Comparison of ENCODE assay signal across 8 cellular contexts in genomic region chr1:18951818-18952391, GRCh38. TPM values are rescaled to one million over a fixed set of nuclear protein-coding genes. Genes with fewer than 3 reads are reported as not detected.
DNase-seq lines count a peak whose midpoint lies in the region; ATAC-seq, FAIRE-seq and TF ChIP-seq lines count a peak whose summit lies in the region.

No MANE protein-coding gene starts in this region.

- no peaks in the 10 kb centered on the region for H3K27me3 Mint-ChIP-seq in CD4-positive, alpha-beta memory T cell

- H2AK5ac ChIP-seq in mesendoderm (ENCODE audit: low read length): no peak overlapping the region

- TF ChIP-seq EP300 in GM12878 (IDR thresholded peaks at IDR 0.05; ENCODE audit: borderline replicate concordance in 1 of 2, control insufficient read depth in 1 of 2, low read depth in 2 of 2, low read length in 2 of 2): peak; percentile 79 to 97

- SMC1A ChIA-PET in GM12878 (lab: Charles Lee; ENCODE audit: uncharacterized antibody, unreplicated experiment): interaction anchor here (0.9 to 4.0 kb wide), 5 partner anchors 14 to 142 kb away, joined by 3 to 45 read pairs (median 4); no protein-coding TSS in a partner anchor

- H2BK5ac ChIP-seq in mesendoderm (ENCODE audit: low read length): no peak overlapping the region

- no peak overlapping the region for H2BK120ac ChIP-seq in mesendoderm (ENCODE audit: low read depth, low read length)

- H4K20me1 ChIP-seq in GM12878 (ENCODE audit: control insufficient read depth, insufficient read depth): 0 out of 2 replicates have a peak, but pooled peaks cover 2% of the 10 kb centered on the region

- H2AFZ ChIP-seq in GM12878 (ENCODE audit: control insufficient read depth, low read depth, low read length): peak overlapping the region; percentile 5; the same call in 1 of the 2 replicates

- RAD21 ChIA-PET in GM12878 (lab: Charles Lee; ENCODE audit: unreplicated experiment): interaction anchor here (1.0 to 5.2 kb wide), 8 partner anchors 13 to 138 kb away, joined by 4 to 52 read pairs (median 7); partner anchors contain the start of gene ALDH4A1

- H3K4ac ChIP-seq in mesendoderm (ENCODE audit: low read depth, low read length): no peak overlapping the region

- H3K4me3 ChIP-seq in CD4-positive, alpha-beta memory T cell (ENCODE audit: low read length in 2 of 2): peak overlapping the region; percentile 43 to 65
- H3K4me3 ChIP-seq in GM12878: peak overlapping the region; percentile 73
- no peak overlapping the region for H3K4me3 ChIP-seq in prostate gland
- H3K4me3 ChIP-seq in aorta (ENCODE audit: low read length in 2 of 2): no peak overlapping the region
- no peak overlapping the region for H3K4me3 ChIP-seq in mesendoderm (ENCODE audit: low read length)

- peak overlapping the region; percentile 98 for H3K27ac ChIP-seq in CD4-positive, alpha-beta memory T cell (ENCODE audit: low read depth, low read length)
- H3K27ac ChIP-seq in GM12878 (ENCODE audit: control insufficient read depth, insufficient read depth): peak overlapping the region; percentile 99
- peak overlapping the region; percentile 84 to 91 for H3K27ac ChIP-seq in prostate gland
- H3K27ac ChIP-seq in aorta (ENCODE audit: low read depth in 1 of 2, low read length in 2 of 2): peak overlapping the region; percentile 45 to 97
- H3K27ac ChIP-seq in mesendoderm (ENCODE audit: low read depth, low read length): no peak overlapping the region

- peak overlapping the region; percentile 98 to 100 (median 100) for H3K27ac Mint-ChIP-seq in CD4-positive, alpha-beta memory T cell

- H3K4me3 Mint-ChIP-seq in CD4-positive, alpha-beta memory T cell: peak overlapping the region; percentile 91 to 98 (median 94)

- peak; percentile 88 to 93 (median 89) for DNase-seq in CD4-positive, alpha-beta memory T cell
- DNase-seq in T-helper 2 cell: peak; percentile 46 to 94 (median 74)
- DNase-seq in GM12878 (ENCODE audit: low read depth, low spot score): peak; percentile 83
- DNase-seq in prostate gland (ENCODE audit: low spot score): no peak
- DNase-seq in aorta: no peak
- DNase-seq in mesendoderm: no peak

- no peaks in the 10 kb centered on the region for H3K9me3 ChIP-seq in CD4-positive, alpha-beta memory T cell (ENCODE audit: control insufficient read depth in 1 of 2, low read length in 2 of 2)
- H3K9me3 ChIP-seq in GM12878 (replicated peaks; ENCODE audit: control insufficient read depth, insufficient read depth, low read length): no peaks in the 10 kb centered on the region
- H3K9me3 ChIP-seq in prostate gland: no peaks in the 10 kb centered on the region
- H3K9me3 ChIP-seq in aorta (ENCODE audit: control insufficient read depth, low read length): no peaks in the 10 kb centered on the region

- H3K18ac ChIP-seq in mesendoderm (ENCODE audit: low read length): no peak overlapping the region

- H3K36me3 ChIP-seq in CD4-positive, alpha-beta memory T cell (ENCODE audit: insufficient read depth, low read length): no peaks in the 10 kb centered on the region
- H3K36me3 ChIP-seq in GM12878 (ENCODE audit: control insufficient read depth in 2 of 2, insufficient read depth in 2 of 2, low read length in 1 of 2) (no peaks in the 10 kb centered on the region), prostate gland (no peaks in the 10 kb centered on the region), aorta (ENCODE audit: control insufficient read depth in 1 of 2, insufficient read depth in 2 of 2, low read length in 1 of 2) (no peaks in the 10 kb centered on the region), mesendoderm (ENCODE audit: control insufficient read depth, insufficient read depth, low read length) (no peaks in the 10 kb centered on the region)

- peak; percentile 94 for FAIRE-seq in GM12878 (lab: Jason Lieb, UNC)

- intact Hi-C loops in CD4-positive, alpha-beta memory T cell (cut with micrococcal nuclease): no loop called here
- intact Hi-C loops in GM12878 (cut with micrococcal nuclease; ENCODE audit: unreplicated experiment): loop anchor here (1.0 to 10.0 kb wide), 3 partner anchors 26 to 253 kb away; no protein-coding TSS in a partner anchor
- intact Hi-C loops in prostate gland (cut with DNase I): loop anchor here (2.0 to 10.0 kb wide), 3 partner anchors 29 to 145 kb away; partner anchors contain the start of gene ALDH4A1
- intact Hi-C loops in aorta (cut with DNase I): loop anchor here in 1 of 2 donors (5.0 kb wide), 1 partner anchor 45 kb away; no protein-coding TSS in a partner anchor

- CTCF ChIA-PET in CD4-positive, alpha-beta memory T cell (lab: Charles Lee; ENCODE audit: partially characterized antibody): interaction anchor here (1.8 to 12.4 kb wide), 5 partner anchors 8 to 49 kb away, joined by 6 to 206 read pairs (median 19); partner anchors contain the start of gene ALDH4A1
- CTCF ChIA-PET in GM12878 (lab: Yijun Ruan, JAX): interaction anchor here (1.1 to 11.6 kb wide), 6 partner anchors 14 to 45 kb away, joined by 4 to 117 read pairs (median 28); no protein-coding TSS in a partner anchor

- WGBS in GM12878 (ENCODE audit: insufficient coverage, insufficient replicate concordance, low lambda C conversion rate, missing lambda C conversion rate): under 1% methylated on average over 8 of the region's 8 CpGs
- WGBS in prostate gland: 65% methylated on average over 8 of the region's 8 CpGs
- 26 to 27% methylated on average over 8 of the region's 8 CpGs for WGBS in aorta, 2 donors
- no CpG with 5 or more reads among the region's 8 CpGs for WGBS in mesendoderm (ENCODE audit: extremely low coverage, insufficient coverage, low lambda C conversion rate)

- H3K9ac ChIP-seq in GM12878 (ENCODE audit: control insufficient read depth, insufficient read depth, low read length): peak overlapping the region; percentile 88
- H3K9ac ChIP-seq in mesendoderm (ENCODE audit: low read length): no peak overlapping the region

- H4K8ac ChIP-seq in mesendoderm (ENCODE audit: low read depth, low read length): no peak overlapping the region

- in situ Hi-C loops in GM12878 (cut with MboI): no loop called here

- TF ChIP-seq POLR2A in GM12878 (IDR thresholded peaks at IDR 0.05; ENCODE audit: low read depth, low read length) (peak; percentile 59; the same call in 1 of the 2 replicates), prostate gland (IDR thresholded peaks at IDR 0.05) (no peak)

- H3K4me1 Mint-ChIP-seq in CD4-positive, alpha-beta memory T cell: peaks cover 54 to 88% (median 72%) of the 10 kb centered on the region in 4 donors

- no peak overlapping the region for H3K23ac ChIP-seq in mesendoderm (ENCODE audit: low read length)

- peaks cover 84% of the 10 kb centered on the region for H3K4me1 ChIP-seq in CD4-positive, alpha-beta memory T cell (ENCODE audit: insufficient read depth, low read length)
- H3K4me1 ChIP-seq in GM12878 (ENCODE audit: control insufficient read depth, insufficient read depth, low read length) (peaks cover 63% of the 10 kb centered on the region), prostate gland (replicated peaks) (peaks cover 46% of the 10 kb centered on the region), aorta (ENCODE audit: control insufficient read depth in 1 of 2, insufficient read depth in 2 of 2, low read length in 2 of 2) (peaks cover 0 to 2% of the 10 kb centered on the region in 2 donors), mesendoderm (ENCODE audit: control insufficient read depth, low read depth, low read length) (peaks cover 14% of the 10 kb centered on the region)

- no TSS peak for BruUV-seq in GM12878 (replicated peaks; lab: Mats Ljungman, UMichigan)

- H3K9me3 Mint-ChIP-seq in CD4-positive, alpha-beta memory T cell: no peaks in the 10 kb centered on the region

- peaks cover 12% of the 10 kb centered on the region for H3K79me1 ChIP-seq in mesendoderm (ENCODE audit: low read length)

- POLR2A ChIA-PET in CD4-positive, alpha-beta memory T cell (lab: Charles Lee; ENCODE audit: partially characterized antibody): interaction anchor here (1.7 to 20.6 kb wide), 6 partner anchors 9 to 122 kb away, joined by 4 to 599 read pairs (median 10); partner anchors contain the start of gene ALDH4A1
- POLR2A ChIA-PET in GM12878 (lab: Charles Lee): interaction anchor here (0.8 to 5.8 kb wide), 5 partner anchors 8 to 258 kb away, joined by 3 to 96 read pairs (median 6); partner anchors contain the start of genes ALDH4A1 and UBR4

- no peak for TF ChIP-seq CTCF in GM12878 (IDR thresholded peaks at IDR 0.05 in 2 of 3, conservative IDR thresholded peaks at IDR 0.05 in 1 of 3; ENCODE audit: control insufficient read depth in 2 of 3, extremely low read depth in 1 of 3, insufficient read depth in 1 of 3, low read depth in 3 of 3, low read length in 3 of 3)
- TF ChIP-seq CTCF in prostate gland (IDR thresholded peaks at IDR 0.05): no peak

- no peak overlapping the region for H3K56ac ChIP-seq in mesendoderm (ENCODE audit: low read length)

- H3K79me2 ChIP-seq in GM12878 (ENCODE audit: control insufficient read depth, insufficient read depth, low read length): peaks cover 63% of the 10 kb centered on the region
- H3K79me2 ChIP-seq in mesendoderm (ENCODE audit: control insufficient read depth, insufficient read depth, low read length): peaks cover 29% of the 10 kb centered on the region

- peak overlapping the region; percentile 98 for H3K4me2 ChIP-seq in GM12878 (ENCODE audit: control insufficient read depth, insufficient read depth)
- no peak overlapping the region for H3K4me2 ChIP-seq in mesendoderm (ENCODE audit: low read length)

- ATAC-seq in HG02763 (IDR thresholded peaks at IDR 0.05; ENCODE audit: unreplicated experiment) (peak; percentile 29), GM12878 (peak; percentile 63), aorta (ENCODE audit: low FRiP score) (no peak), SK-N-SH treated with all-trans-retinoic acid at 6 μM for 48 hours (no peak)

- H2BK15ac ChIP-seq in mesendoderm (replicated peaks; ENCODE audit: low read depth): no peak overlapping the region

- TF ChIP-seq RAD21 in GM12878 (IDR thresholded peaks at IDR 0.05; ENCODE audit: insufficient read depth, low read depth, low read length): no peak

- no peak overlapping the region for H4K5ac ChIP-seq in mesendoderm (ENCODE audit: low read length)

- peaks cover 3 to 36% of the 10 kb centered on the region in 2 donors for H3K36me3 Mint-ChIP-seq in CD4-positive, alpha-beta memory T cell

- H3K27me3 ChIP-seq in CD4-positive, alpha-beta memory T cell (ENCODE audit: insufficient read depth, low read length): no peaks in the 10 kb centered on the region
- H3K27me3 ChIP-seq in GM12878 (replicated peaks in 1 of 2; ENCODE audit: control insufficient read depth in 2 of 2, insufficient read depth in 2 of 2, low read length in 1 of 2) (no peaks in the 10 kb centered on the region), prostate gland (replicated peaks; ENCODE audit: insufficient read depth) (no peaks in the 10 kb centered on the region), aorta (ENCODE audit: control insufficient read depth in 1 of 2, insufficient read depth in 2 of 2, low read length in 1 of 2) (no peaks in the 10 kb centered on the region), mesendoderm (ENCODE audit: insufficient read depth, low read length, poor library complexity) (no peaks in the 10 kb centered on the region)

RNA-seq across cellular contexts. Expression of gene IFFO2, which starts 4.6 kb away (rescaled TPM):
- 10 to 100 TPM; 39.0 to 41.3 TPM for total RNA-seq in CD4-positive, alpha-beta memory T cell
- 1 to 10 TPM; 1.3 to 5.2 TPM for polyA plus RNA-seq in CD4-positive, alpha-beta memory T cell
- 9.6 and 13.0 TPM in 2 replicates for total RNA-seq in GM12878 (2013; cell fraction: nucleolus; rRNA removed)
- total RNA-seq in GM12878 (2014; rRNA removed) (15.0 and 16.0 TPM in 2 replicates), GM12878 (2014; rRNA removed; fragmentation: Illumina TruSeq; extraction: Trizol) (7.7 and 8.1 TPM in 2 replicates), GM12878 (2021) (18.4 and 20.5 TPM in 2 replicates), prostate gland (10 to 100 TPM; 13.6 to 20.4 TPM), aorta (10 to 100 TPM; 21.5 to 34.7 TPM)
- polyA plus RNA-seq in GM12878 (2011; ENCODE audit: low read depth): 3.6 TPM
- polyA plus RNA-seq in GM12878 (2011; rRNA removed) (2.7 and 5.7 TPM in 2 replicates), GM12878 (2014; fragmentation: Illumina TruSeq; extraction: Trizol) (8.6 and 9.1 TPM in 2 replicates), GM12878 (2014; fragmentation: Nextera tagmentation; extraction: Ambion mirVana) (1 to 10 TPM; 1.2 to 1.9 TPM), GM12878 (2014; rRNA removed) (11.1 and 14.9 TPM in 2 replicates), GM12878 (2016; fragmentation: Nextera tagmentation; extraction: Ambion mirVana) (1 to 10 TPM; 2.8 to 5.5 TPM), aorta (1 to 10 TPM; 3.9 to 5.4 TPM)
- polyA plus RNA-seq in GM12878 (2011; cell fraction: cytosol; rRNA removed): 14.6 and 20.7 TPM in 2 replicates
- polyA plus RNA-seq in GM12878 (2011; cell fraction: nucleus; rRNA removed): 10.7 and 12.4 TPM in 2 replicates
- polyA plus RNA-seq in GM12878 (2012): 8.3 and 8.4 TPM in 2 replicates
- 10.1 and 13.3 TPM in 2 replicates for polyA minus RNA-seq in GM12878 (2011; rRNA and poly(A)+ RNA removed)
- 5.2 and 7.2 TPM in 2 replicates for polyA minus RNA-seq in GM12878 (2011; cell fraction: cytosol; rRNA and poly(A)+ RNA removed)
- 1.3 and 3.7 TPM in 2 replicates for polyA minus RNA-seq in GM12878 (2011; cell fraction: nucleus; rRNA and poly(A)+ RNA removed)
- 10.7 TPM for polyA plus RNA-seq in mesendoderm (2013, experiment 1 of 2)
- 11.3 TPM for polyA plus RNA-seq in mesendoderm (2013, experiment 2 of 2)

RNA-seq across cellular contexts. Expression of gene ALDH4A1, which starts 49.5 kb away (rescaled TPM):
- 1 to 10 TPM; 1.4 to 1.5 TPM for total RNA-seq in CD4-positive, alpha-beta memory T cell
- 1 to 10 TPM; 1.1 to 1.6 TPM for polyA plus RNA-seq in CD4-positive, alpha-beta memory T cell
- 4.4 and 6.2 TPM in 2 replicates for total RNA-seq in GM12878 (2013; cell fraction: nucleolus; rRNA removed)
- 12.2 and 15.0 TPM in 2 replicates for total RNA-seq in GM12878 (2014; rRNA removed)
- 5.0 and 6.6 TPM in 2 replicates for total RNA-seq in GM12878 (2014; rRNA removed; fragmentation: Illumina TruSeq; extraction: Trizol)
- total RNA-seq in GM12878 (2021): 13.1 and 13.8 TPM in 2 replicates
- 3.3 TPM for polyA plus RNA-seq in GM12878 (2011; ENCODE audit: low read depth)
- polyA plus RNA-seq in GM12878 (2011; rRNA removed): 5.8 and 17.5 TPM in 2 replicates
- polyA plus RNA-seq in GM12878 (2011; cell fraction: cytosol; rRNA removed): 21.8 and 36.4 TPM in 2 replicates
- polyA plus RNA-seq in GM12878 (2011; cell fraction: nucleus; rRNA removed): 39.4 and 47.2 TPM in 2 replicates
- 7.6 and 8.0 TPM in 2 replicates for polyA plus RNA-seq in GM12878 (2012)
- 1.6 and 5.9 TPM in 2 replicates for polyA plus RNA-seq in GM12878 (2014; fragmentation: Illumina TruSeq; extraction: Trizol)
- polyA plus RNA-seq in GM12878 (2014; fragmentation: Nextera tagmentation; extraction: Ambion mirVana): under 1 TPM; 0.06 to 0.53 TPM
- polyA plus RNA-seq in GM12878 (2014; rRNA removed): 14.0 and 21.6 TPM in 2 replicates
- 10 to 100 TPM; 24.3 to 25.5 TPM for polyA plus RNA-seq in GM12878 (2016; fragmentation: Nextera tagmentation; extraction: Ambion mirVana)
- polyA minus RNA-seq in GM12878 (2011; rRNA and poly(A)+ RNA removed): 7.2 and 16.3 TPM in 2 replicates
- polyA minus RNA-seq in GM12878 (2011; cell fraction: cytosol; rRNA and poly(A)+ RNA removed): 6.3 and 7.8 TPM in 2 replicates
- polyA minus RNA-seq in GM12878 (2011; cell fraction: nucleus; rRNA and poly(A)+ RNA removed): 6.4 and 14.3 TPM in 2 replicates
- 10 to 100 TPM; 15.7 to 58.4 TPM for total RNA-seq in prostate gland
- total RNA-seq in aorta: 10 to 100 TPM in 1 of 2 donors, 1 to 10 TPM in 1; 9.3 to 12.7 TPM
- polyA plus RNA-seq in aorta: 1 to 10 TPM; 4.8 to 9.8 TPM
- 12.5 TPM for polyA plus RNA-seq in mesendoderm (2013, experiment 1 of 2)
- polyA plus RNA-seq in mesendoderm (2013, experiment 2 of 2): 11.6 TPM

Comparison
In these comparisons a context has a peak if more than half of its experiments do, and no peak if none do; other contexts are left out.
1. DNase-seq: peak in CD4-positive, alpha-beta memory T cell (5 of 5), T-helper 2 cell (5 of 5) and GM12878 (single experiment); none in prostate gland (single experiment), aorta (0 of 2) and mesendoderm (single experiment).
2. H3K4me3 ChIP-seq: peak in CD4-positive, alpha-beta memory T cell (2 of 2) and GM12878 (single experiment); none in prostate gland (0 of 2), aorta (0 of 2) and mesendoderm (single experiment).
3. ATAC-seq: peak in HG02763 (single experiment) and GM12878 (single experiment); none in aorta (single experiment) and SK-N-SH treated with all-trans-retinoic acid at 6 μM for 48 hours (single experiment).